1 cellular context compared by ENCODE assay signal in the genomic region with DNA sequence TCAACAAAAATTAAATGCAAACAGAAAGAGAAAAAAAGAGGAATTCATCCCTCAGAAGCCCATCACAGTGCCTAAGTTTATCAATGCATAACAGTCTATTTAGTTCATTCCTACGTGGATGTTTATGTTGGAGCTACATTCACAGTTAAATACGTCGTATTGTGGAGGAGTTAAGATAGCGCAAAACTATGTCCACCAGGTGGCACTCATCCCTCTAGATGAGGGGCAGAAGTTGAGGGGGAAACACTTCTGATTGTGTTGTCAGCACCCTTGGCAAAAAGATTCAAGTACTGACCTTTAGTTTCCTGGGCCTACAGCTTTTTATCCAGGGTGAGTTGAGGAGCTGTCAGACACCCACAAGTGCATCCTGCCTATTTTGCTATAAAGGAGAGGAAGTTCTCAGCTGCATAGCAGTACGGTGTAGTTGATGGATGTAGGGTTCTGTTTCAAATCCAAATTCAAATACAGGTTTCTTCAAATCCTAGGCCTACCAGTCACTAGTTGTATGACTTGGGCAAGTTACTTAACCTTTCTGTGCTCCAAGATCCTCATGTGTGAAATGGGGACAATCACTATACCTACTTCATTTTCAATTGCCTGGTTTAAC.
TF ChIP-seq lines count a peak whose summit lies in the region.

No MANE protein-coding gene starts in this region.

TF ChIP-seq in HepG2, 621 proteins besides CTCF, POLR2A, EP300 and RAD21:
- TF ChIP-seq STAG1 (CRISPR knock-in tag; IDR thresholded peaks at IDR 0.05): peak; percentile 91
- TF ChIP-seq TEAD3 (CRISPR knock-in tag; optimal IDR thresholded peaks at IDR 0.05; ENCODE audit: borderline replicate concordance): peak; percentile 48
- no peak for TF ChIP-seq DPF2 (CRISPR knock-in tag; IDR thresholded peaks at IDR 0.05; ENCODE audit: borderline replicate concordance, low read depth)
- TF ChIP-seq SOX6 (IDR thresholded peaks at IDR 0.05): no peak
- peak; percentile 14; the same call in 1 of the 2 replicates for TF ChIP-seq SOX6 (CRISPR knock-in tag; IDR thresholded peaks at IDR 0.05)
- TF ChIP-seq, protein P1, sequence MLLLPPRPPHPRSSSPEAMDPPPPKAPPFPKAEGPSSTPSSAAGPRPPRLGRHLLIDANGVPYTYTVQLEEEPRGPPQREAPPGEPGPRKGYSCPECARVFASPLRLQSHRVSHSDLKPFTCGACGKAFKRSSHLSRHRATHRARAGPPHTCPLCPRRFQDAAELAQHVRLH (CRISPR knock-in tag; IDR thresholded peaks at IDR 0.05; ENCODE audit: borderline replicate concordance, low read depth): 0 out of 2 replicates have a peak, but pooled peaks have one; percentile 37
- no peak for TF ChIP-seq TIGD3 (CRISPR knock-in tag; IDR thresholded peaks at IDR 0.05; ENCODE audit: borderline replicate concordance)
- TF ChIP-seq, protein P2, sequence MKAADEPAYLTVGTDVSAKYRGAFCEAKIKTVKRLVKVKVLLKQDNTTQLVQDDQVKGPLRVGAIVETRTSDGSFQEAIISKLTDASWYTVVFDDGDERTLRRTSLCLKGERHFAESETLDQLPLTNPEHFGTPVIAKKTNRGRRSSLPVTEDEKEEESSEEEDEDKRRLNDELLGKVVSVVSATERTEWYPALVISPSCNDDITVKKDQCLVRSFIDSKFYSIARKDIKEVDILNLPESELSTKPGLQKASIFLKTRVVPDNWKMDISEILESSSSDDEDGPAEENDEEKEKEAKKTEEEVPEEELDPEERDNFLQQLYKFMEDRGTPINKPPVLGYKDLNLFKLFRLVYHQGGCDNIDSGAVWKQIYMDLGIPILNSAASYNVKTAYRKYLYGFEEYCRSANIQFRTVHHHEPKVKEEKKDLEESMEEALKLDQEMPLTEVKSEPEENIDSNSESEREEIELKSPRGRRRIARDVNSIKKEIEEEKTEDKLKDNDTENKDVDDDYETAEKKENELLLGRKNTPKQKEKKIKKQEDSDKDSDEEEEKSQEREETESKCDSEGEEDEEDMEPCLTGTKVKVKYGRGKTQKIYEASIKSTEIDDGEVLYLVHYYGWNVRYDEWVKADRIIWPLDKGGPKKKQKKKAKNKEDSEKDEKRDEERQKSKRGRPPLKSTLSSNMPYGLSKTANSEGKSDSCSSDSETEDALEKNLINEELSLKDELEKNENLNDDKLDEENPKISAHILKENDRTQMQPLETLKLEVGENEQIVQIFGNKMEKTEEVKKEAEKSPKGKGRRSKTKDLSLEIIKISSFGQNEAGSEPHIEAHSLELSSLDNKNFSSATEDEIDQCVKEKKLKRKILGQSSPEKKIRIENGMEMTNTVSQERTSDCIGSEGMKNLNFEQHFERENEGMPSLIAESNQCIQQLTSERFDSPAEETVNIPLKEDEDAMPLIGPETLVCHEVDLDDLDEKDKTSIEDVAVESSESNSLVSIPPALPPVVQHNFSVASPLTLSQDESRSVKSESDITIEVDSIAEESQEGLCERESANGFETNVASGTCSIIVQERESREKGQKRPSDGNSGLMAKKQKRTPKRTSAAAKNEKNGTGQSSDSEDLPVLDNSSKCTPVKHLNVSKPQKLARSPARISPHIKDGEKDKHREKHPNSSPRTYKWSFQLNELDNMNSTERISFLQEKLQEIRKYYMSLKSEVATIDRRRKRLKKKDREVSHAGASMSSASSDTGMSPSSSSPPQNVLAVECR (CRISPR knock-in tag; IDR thresholded peaks at IDR 0.05; ENCODE audit: borderline replicate concordance): no peak
- peak; percentile 96 for TF ChIP-seq SMC3 (IDR thresholded peaks at IDR 0.05; ENCODE audit: low read length)
- no peak for TF ChIP-seq NR2F6 (IDR thresholded peaks at IDR 0.05)
- peak; percentile 29; the same call in 1 of the 2 replicates for TF ChIP-seq NR2F6 (CRISPR knock-in tag; IDR thresholded peaks at IDR 0.05)
- TF ChIP-seq ZBTB21 (CRISPR knock-in tag; IDR thresholded peaks at IDR 0.05): no peak
- 0 out of 2 replicates have a peak, but pooled peaks have one; percentile 49 for TF ChIP-seq ZNF614 (CRISPR knock-in tag; IDR thresholded peaks at IDR 0.05; ENCODE audit: borderline replicate concordance)
- no peak for TF ChIP-seq SMARCE1 (IDR thresholded peaks at IDR 0.05; ENCODE audit: borderline replicate concordance)
- TF ChIP-seq FOSL2 (CRISPR knock-in tag; IDR thresholded peaks at IDR 0.05): 0 out of 2 replicates have a peak, but pooled peaks have one; percentile 21
- TF ChIP-seq ELF3 (CRISPR knock-in tag; IDR thresholded peaks at IDR 0.05): 0 out of 2 replicates have a peak, but pooled peaks have one; percentile 44
- peak; percentile 51; the same call in 1 of the 2 replicates for TF ChIP-seq GATAD2A (CRISPR knock-in tag; IDR thresholded peaks at IDR 0.05)
- peak; percentile 56; the same call in 1 of the 2 replicates for TF ChIP-seq SMAD3 (CRISPR knock-in tag; IDR thresholded peaks at IDR 0.05)
- TF ChIP-seq, protein P3, sequence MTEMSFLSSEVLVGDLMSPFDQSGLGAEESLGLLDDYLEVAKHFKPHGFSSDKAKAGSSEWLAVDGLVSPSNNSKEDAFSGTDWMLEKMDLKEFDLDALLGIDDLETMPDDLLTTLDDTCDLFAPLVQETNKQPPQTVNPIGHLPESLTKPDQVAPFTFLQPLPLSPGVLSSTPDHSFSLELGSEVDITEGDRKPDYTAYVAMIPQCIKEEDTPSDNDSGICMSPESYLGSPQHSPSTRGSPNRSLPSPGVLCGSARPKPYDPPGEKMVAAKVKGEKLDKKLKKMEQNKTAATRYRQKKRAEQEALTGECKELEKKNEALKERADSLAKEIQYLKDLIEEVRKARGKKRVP (CRISPR knock-in tag; IDR thresholded peaks at IDR 0.05): peak in 1 of 2 experiments; percentile 50; a peak in 1 of 4 replicates
- no peak for TF ChIP-seq MTA3 (CRISPR knock-in tag; IDR thresholded peaks at IDR 0.05)
- TF ChIP-seq, protein P4, sequence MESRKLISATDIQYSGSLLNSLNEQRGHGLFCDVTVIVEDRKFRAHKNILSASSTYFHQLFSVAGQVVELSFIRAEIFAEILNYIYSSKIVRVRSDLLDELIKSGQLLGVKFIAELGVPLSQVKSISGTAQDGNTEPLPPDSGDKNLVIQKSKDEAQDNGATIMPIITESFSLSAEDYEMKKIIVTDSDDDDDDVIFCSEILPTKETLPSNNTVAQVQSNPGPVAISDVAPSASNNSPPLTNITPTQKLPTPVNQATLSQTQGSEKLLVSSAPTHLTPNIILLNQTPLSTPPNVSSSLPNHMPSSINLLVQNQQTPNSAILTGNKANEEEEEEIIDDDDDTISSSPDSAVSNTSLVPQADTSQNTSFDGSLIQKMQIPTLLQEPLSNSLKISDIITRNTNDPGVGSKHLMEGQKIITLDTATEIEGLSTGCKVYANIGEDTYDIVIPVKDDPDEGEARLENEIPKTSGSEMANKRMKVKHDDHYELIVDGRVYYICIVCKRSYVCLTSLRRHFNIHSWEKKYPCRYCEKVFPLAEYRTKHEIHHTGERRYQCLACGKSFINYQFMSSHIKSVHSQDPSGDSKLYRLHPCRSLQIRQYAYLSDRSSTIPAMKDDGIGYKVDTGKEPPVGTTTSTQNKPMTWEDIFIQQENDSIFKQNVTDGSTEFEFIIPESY (CRISPR knock-in tag; IDR thresholded peaks at IDR 0.05): peak; percentile 83
- TF ChIP-seq JUN (CRISPR knock-in tag; IDR thresholded peaks at IDR 0.05): 0 out of 2 replicates have a peak, but pooled peaks have one; percentile 41
- no peak for TF ChIP-seq BCLAF1 (IDR thresholded peaks at IDR 0.05)
- no peak for TF ChIP-seq SSRP1 (CRISPR knock-in tag; IDR thresholded peaks at IDR 0.05)
- TF ChIP-seq, protein P5, sequence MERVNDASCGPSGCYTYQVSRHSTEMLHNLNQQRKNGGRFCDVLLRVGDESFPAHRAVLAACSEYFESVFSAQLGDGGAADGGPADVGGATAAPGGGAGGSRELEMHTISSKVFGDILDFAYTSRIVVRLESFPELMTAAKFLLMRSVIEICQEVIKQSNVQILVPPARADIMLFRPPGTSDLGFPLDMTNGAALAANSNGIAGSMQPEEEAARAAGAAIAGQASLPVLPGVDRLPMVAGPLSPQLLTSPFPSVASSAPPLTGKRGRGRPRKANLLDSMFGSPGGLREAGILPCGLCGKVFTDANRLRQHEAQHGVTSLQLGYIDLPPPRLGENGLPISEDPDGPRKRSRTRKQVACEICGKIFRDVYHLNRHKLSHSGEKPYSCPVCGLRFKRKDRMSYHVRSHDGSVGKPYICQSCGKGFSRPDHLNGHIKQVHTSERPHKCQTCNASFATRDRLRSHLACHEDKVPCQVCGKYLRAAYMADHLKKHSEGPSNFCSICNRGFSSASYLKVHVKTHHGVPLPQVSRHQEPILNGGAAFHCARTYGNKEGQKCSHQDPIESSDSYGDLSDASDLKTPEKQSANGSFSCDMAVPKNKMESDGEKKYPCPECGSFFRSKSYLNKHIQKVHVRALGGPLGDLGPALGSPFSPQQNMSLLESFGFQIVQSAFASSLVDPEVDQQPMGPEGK (CRISPR knock-in tag; IDR thresholded peaks at IDR 0.05): 0 out of 2 replicates have a peak, but pooled peaks have one; percentile 16
- TF ChIP-seq, protein P6, sequence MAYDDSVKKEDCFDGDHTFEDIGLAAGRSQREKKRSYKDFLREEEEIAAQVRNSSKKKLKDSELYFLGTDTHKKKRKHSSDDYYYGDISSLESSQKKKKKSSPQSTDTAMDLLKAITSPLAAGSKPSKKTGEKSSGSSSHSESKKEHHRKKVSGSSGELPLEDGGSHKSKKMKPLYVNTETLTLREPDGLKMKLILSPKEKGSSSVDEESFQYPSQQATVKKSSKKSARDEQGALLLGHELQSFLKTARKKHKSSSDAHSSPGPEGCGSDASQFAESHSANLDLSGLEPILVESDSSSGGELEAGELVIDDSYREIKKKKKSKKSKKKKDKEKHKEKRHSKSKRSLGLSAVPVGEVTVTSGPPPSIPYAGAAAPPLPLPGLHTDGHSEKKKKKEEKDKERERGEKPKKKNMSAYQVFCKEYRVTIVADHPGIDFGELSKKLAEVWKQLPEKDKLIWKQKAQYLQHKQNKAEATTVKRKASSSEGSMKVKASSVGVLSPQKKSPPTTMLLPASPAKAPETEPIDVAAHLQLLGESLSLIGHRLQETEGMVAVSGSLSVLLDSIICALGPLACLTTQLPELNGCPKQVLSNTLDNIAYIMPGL (CRISPR knock-in tag; IDR thresholded peaks at IDR 0.05; ENCODE audit: borderline replicate concordance in 1 of 2, low read depth in 1 of 2): 0 out of 4 replicates have a peak, but pooled peaks of 1 of the 2 experiments have one; percentile 33
- TF ChIP-seq ARID3A (IDR thresholded peaks at IDR 0.05; ENCODE audit: low read depth, low read length): 0 out of 2 replicates have a peak, but pooled peaks have one; percentile 35
- TF ChIP-seq, protein P7, sequence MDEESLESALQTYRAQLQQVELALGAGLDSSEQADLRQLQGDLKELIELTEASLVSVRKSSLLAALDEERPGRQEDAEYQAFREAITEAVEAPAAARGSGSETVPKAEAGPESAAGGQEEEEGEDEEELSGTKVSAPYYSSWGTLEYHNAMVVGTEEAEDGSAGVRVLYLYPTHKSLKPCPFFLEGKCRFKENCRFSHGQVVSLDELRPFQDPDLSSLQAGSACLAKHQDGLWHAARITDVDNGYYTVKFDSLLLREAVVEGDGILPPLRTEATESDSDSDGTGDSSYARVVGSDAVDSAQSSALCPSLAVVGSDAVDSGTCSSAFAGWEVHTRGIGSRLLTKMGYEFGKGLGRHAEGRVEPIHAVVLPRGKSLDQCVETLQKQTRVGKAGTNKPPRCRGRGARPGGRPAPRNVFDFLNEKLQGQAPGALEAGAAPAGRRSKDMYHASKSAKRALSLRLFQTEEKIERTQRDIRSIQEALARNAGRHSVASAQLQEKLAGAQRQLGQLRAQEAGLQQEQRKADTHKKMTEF (CRISPR knock-in tag; IDR thresholded peaks at IDR 0.05): 0 out of 2 replicates have a peak, but pooled peaks have one; percentile 15
- TF ChIP-seq THAP11 (CRISPR knock-in tag; IDR thresholded peaks at IDR 0.05): peak; percentile 26; the same call in 1 of the 2 replicates
